Comparison of ENCODE assay signal across 28 cellular contexts in genomic region chr7:80380957-80381356, GRCh38.
DNase-seq lines count a peak whose midpoint lies in the region; ATAC-seq, FAIRE-seq and TF ChIP-seq lines count a peak whose summit lies in the region.
"Had no signal": no experiment of that assay in that cellular context is flagged by ENCODE, and none has a peak within 500 bp of the region (broad histone marks: within the 10 kb centered on the region; RNA-seq: fewer than 3 reads in every experiment).

No MANE protein-coding gene starts in this region.

- peak overlapping the region; percentile 5; the same call in 1 of the 2 replicates for H3K4me2 ChIP-seq in SK-N-SH
- H3K4me2 ChIP-seq in neural progenitor cell, result no peak overlapping the region
- H3K4me2 ChIP-seq: BLaER1 had no signal

- POLR2A ChIA-PET in SK-N-SH (lab: Yijun Ruan, JAX), result no interaction called here

- TF ChIP-seq CTCF in SK-N-SH (IDR thresholded peaks at IDR 0.05) (no peak), VCaP (conservative IDR thresholded peaks at IDR 0.05) (no peak), neural progenitor cell (IDR thresholded peaks at IDR 0.05) (no peak)

- H3K36me3 ChIP-seq in SK-N-SH (replicated peaks in 1 of 2; ENCODE audit: control insufficient read depth in 1 of 2, insufficient read depth in 2 of 2, low read length in 1 of 2) (no peaks in the 10 kb centered on the region), small intestine (ENCODE audit: control insufficient read depth in 2 of 2, insufficient read depth in 2 of 2, low read length in 2 of 2) (no peaks in the 10 kb centered on the region), neural progenitor cell (no peaks in the 10 kb centered on the region)
- H3K36me3 ChIP-seq: BE2C, BLaER1 had no signal

- H3F3A ChIP-seq in SK-N-SH (replicated peaks; ENCODE audit: insufficient read depth) (peaks cover 28% of the 10 kb centered on the region), neural progenitor cell (ENCODE audit: low read depth) (no peaks in the 10 kb centered on the region)

- CTCF ChIA-PET in SK-N-SH (lab: Yijun Ruan, JAX), result interaction anchor here (1.2 kb wide), 1 partner anchor 286 kb away, joined by 4 read pairs; no protein-coding TSS in a partner anchor

- H3K9me3 Mint-ChIP-seq in neural progenitor cell, result no peaks in the 10 kb centered on the region

- H3K27ac ChIP-seq in SK-N-SH (ENCODE audit: low read depth in 2 of 2, low read length in 1 of 2), result peak overlapping the region; percentile 56 to 85; a peak in 3 of 4 replicates
- H3K27ac ChIP-seq in VCaP, result peak overlapping the region; percentile 0; the same call in 1 of the 2 replicates
- H3K27ac ChIP-seq in small intestine (ENCODE audit: low read depth in 1 of 2, low read length in 1 of 2), result no peak overlapping the region
- no peak overlapping the region for H3K27ac ChIP-seq in neural progenitor cell
- H3K27ac ChIP-seq: BLaER1 had no signal

- H3K9ac ChIP-seq in SK-N-SH (no peak overlapping the region), neural progenitor cell (no peak overlapping the region)
- H3K9ac ChIP-seq: BLaER1 had no signal

- H3K4me3 Mint-ChIP-seq in neural progenitor cell, result no peak overlapping the region
- H3K4me3 Mint-ChIP-seq: CD14-positive monocyte; CD4-positive, alpha-beta memory T cell; CD4-positive, CD25-positive, alpha-beta regulatory T cell; CD8-positive, alpha-beta memory T cell had no signal

- no peaks in the 10 kb centered on the region for H3K36me3 Mint-ChIP-seq in neural progenitor cell
- H3K36me3 Mint-ChIP-seq: CD14-positive monocyte; CD4-positive, alpha-beta memory T cell; CD4-positive, CD25-positive, alpha-beta regulatory T cell; CD8-positive, alpha-beta memory T cell had no signal

- H3K4me1 ChIP-seq in SK-N-SH (ENCODE audit: control insufficient read depth in 1 of 2, insufficient read depth in 2 of 2, low read depth in 1 of 2, low read length in 1 of 2), result peaks cover 2 to 11% of the 10 kb centered on the region in 2 experiments; a peak in 3 of 4 replicates
- no peaks in the 10 kb centered on the region for H3K4me1 ChIP-seq in small intestine (ENCODE audit: control insufficient read depth in 2 of 2, insufficient read depth in 1 of 2, low read depth in 1 of 2, low read length in 1 of 2)
- no peaks in the 10 kb centered on the region for H3K4me1 ChIP-seq in neural progenitor cell
- H3K4me1 ChIP-seq: BE2C, BLaER1 had no signal

- no peak overlapping the region for H2AFZ ChIP-seq in SK-N-SH (ENCODE audit: low read depth)
- no peak overlapping the region for H2AFZ ChIP-seq in neural progenitor cell (replicated peaks)

- peak; percentile 10 for FAIRE-seq in small intestine (lab: Jason Lieb, UNC)
- FAIRE-seq: A204.1, G401.6, GM12878, GM12892, GM18507 had no signal

- peak; percentile 31 for DNase-seq in HCEC 1CT
- no peak for DNase-seq in SK-N-SH
- DNase-seq in small intestine, result no peak
- no peak for DNase-seq in activated CD4-positive, alpha-beta T cell treated with anti-CD3 and anti-CD28 coated beads, Interleukin-2, amount 50 U/mL, for 1 hour
- no peak for DNase-seq in NCI-H187 treated with DMSO at 0.1 percent for 48 hours (lab: John Stamatoyannopoulos, UW)
- no peak for DNase-seq in Right ventricle myocardium inferior (ENCODE audit: missing footprints)
- no peak for DNase-seq in neural progenitor cell (ENCODE audit: low spot score)
- DNase-seq: 8988T; ACHN; BE2C; C1 segment of cervical spinal cord; CD4-positive, alpha-beta memory T cell; CD4-positive, CD25-positive, alpha-beta regulatory T cell; CD8-positive, alpha-beta memory T cell; COR-L47; DMS 273 treated with DMSO at 0.1 percent for 48 hours; DMS153; DMS53; DMS79; DND-41 had no signal

- peaks cover 2% of the 10 kb centered on the region for H3K27me3 Mint-ChIP-seq in neural progenitor cell (ENCODE audit: insufficient read depth, low read depth)
- H3K27me3 Mint-ChIP-seq: CD4-positive, alpha-beta memory T cell; CD4-positive, CD25-positive, alpha-beta regulatory T cell; CD8-positive, alpha-beta memory T cell had no signal

- H3K27me3 ChIP-seq in SK-N-SH (ENCODE audit: insufficient read depth) (no peaks in the 10 kb centered on the region), small intestine (ENCODE audit: control insufficient read depth in 2 of 2, insufficient read depth in 2 of 2, low read length in 2 of 2) (no peaks in the 10 kb centered on the region), neural progenitor cell (no peaks in the 10 kb centered on the region)
- H3K27me3 ChIP-seq: BE2C, BLaER1 had no signal

- H3K9me3 ChIP-seq in SK-N-SH (no peaks in the 10 kb centered on the region), small intestine (ENCODE audit: control insufficient read depth, low read depth) (no peaks in the 10 kb centered on the region), neural progenitor cell (ENCODE audit: low read depth) (no peaks in the 10 kb centered on the region)
- H3K9me3 ChIP-seq: BE2C, BLaER1 had no signal

- peak; percentile 81 to 94 for TF ChIP-seq EP300 in SK-N-SH (IDR thresholded peaks at IDR 0.05; ENCODE audit: borderline replicate concordance in 1 of 2, low read depth in 1 of 2, low read length in 1 of 2)

- intact Hi-C loops in Right ventricle myocardium inferior (cut with DNase I), result no loop called here

- H3K27ac Mint-ChIP-seq in neural progenitor cell, result no peak overlapping the region
- H3K27ac Mint-ChIP-seq: CD14-positive monocyte; CD4-positive, alpha-beta memory T cell; CD4-positive, CD25-positive, alpha-beta regulatory T cell; CD8-positive, alpha-beta memory T cell had no signal

- no peaks in the 10 kb centered on the region for H4K20me1 ChIP-seq in SK-N-SH (ENCODE audit: insufficient read depth)
- H4K20me1 ChIP-seq in neural progenitor cell (ENCODE audit: low read depth), result no peaks in the 10 kb centered on the region
- H4K20me1 ChIP-seq: BLaER1 had no signal

- H3K9me2 ChIP-seq in SK-N-SH, result no peaks in the 10 kb centered on the region

- 30% methylated on average over 1 of the region's 1 CpG for WGBS in SK-N-SH (ENCODE audit: low lambda C conversion rate)
- 86 to 100% (median 89%) methylated on average over 1 of the region's 1 CpG for WGBS in small intestine, 3 donors

- no peaks in the 10 kb centered on the region for H3K79me2 ChIP-seq in SK-N-SH (ENCODE audit: insufficient read depth)
- H3K79me2 ChIP-seq in neural progenitor cell (ENCODE audit: low read depth), result no peaks in the 10 kb centered on the region

- no peak for TF ChIP-seq RAD21 in SK-N-SH (IDR thresholded peaks at IDR 0.05; ENCODE audit: low read length)

- H3K4me3 ChIP-seq in SK-N-SH (ENCODE audit: low read depth in 2 of 2, low read length in 1 of 2) (no peak overlapping the region; a peak in 1 of 4 replicates), small intestine (ENCODE audit: low read depth in 1 of 2, low read length in 2 of 2) (no peak overlapping the region), neural progenitor cell (no peak overlapping the region)
- H3K4me3 ChIP-seq: BLaER1, GM12878 had no signal

- no peaks in the 10 kb centered on the region for H3K4me1 Mint-ChIP-seq in neural progenitor cell
- H3K4me1 Mint-ChIP-seq: CD14-positive monocyte; CD4-positive, alpha-beta memory T cell; CD4-positive, CD25-positive, alpha-beta regulatory T cell; CD8-positive, alpha-beta memory T cell had no signal

- no peak for ATAC-seq in Right ventricle myocardium inferior
- ATAC-seq: GM12878 had no signal

TF ChIP-seq in SK-N-SH, 30 proteins besides CTCF, POLR2A, EP300 and RAD21 (continues in another document):
- TF ChIP-seq TAF1 (IDR thresholded peaks at IDR 0.05; ENCODE audit: borderline replicate concordance, low read depth, low read length) (no peak), MEF2A (IDR thresholded peaks at IDR 0.05; ENCODE audit: borderline replicate concordance, low read depth) (peak; percentile 83), JUND (IDR thresholded peaks at IDR 0.05) (peak; percentile 85), ELF1 (IDR thresholded peaks at IDR 0.05) (no peak), IRF3 (IDR thresholded peaks at IDR 0.05; ENCODE audit: low read depth, low read length) (no peak), REST (IDR thresholded peaks at IDR 0.05; ENCODE audit: low read depth, low read length) (no peak)

Comparison
In these comparisons a context has a peak if more than half of its experiments do, and no peak if none do; other contexts are left out.
1. H3K27ac ChIP-seq: peak in SK-N-SH (2 of 2) and VCaP (single experiment); none in small intestine (0 of 2) and neural progenitor cell (single experiment).